Comparison of ENCODE assay signal across 14 cellular contexts in genomic region chr15:57503051-57503702, GRCh38.
DNase-seq lines count a peak whose midpoint lies in the region; ATAC-seq, FAIRE-seq and TF ChIP-seq lines count a peak whose summit lies in the region.
"Had no signal": no experiment of that assay in that cellular context is flagged by ENCODE, and none has a peak within 500 bp of the region (broad histone marks: within the 10 kb centered on the region; RNA-seq: fewer than 3 reads in every experiment).

No MANE protein-coding gene starts in this region.

- H3K4ac ChIP-seq in H1 (replicated peaks; ENCODE audit: insufficient read length, low read depth, low read length) = no peak overlapping the region

- no peak overlapping the region for H4K8ac ChIP-seq in H1 (ENCODE audit: extremely low read depth, insufficient read depth, low read length)

- TF ChIP-seq RAD21 in H1 (IDR thresholded peaks at IDR 0.05 in 1 of 2, conservative IDR thresholded peaks at IDR 0.05 in 1 of 2; ENCODE audit: low read depth in 2 of 2, low read length in 2 of 2) = peak; percentile 58 to 70

- H3K4me3 ChIP-seq in GM12865 (ENCODE audit: low read depth, low read length) = no peak overlapping the region
- H3K4me3 ChIP-seq in Karpas-422 (ENCODE audit: low read length) = no peak overlapping the region
- no peak overlapping the region for H3K4me3 ChIP-seq in H1 (ENCODE audit: extremely low read depth in 1 of 4, insufficient read depth in 2 of 4, low read depth in 3 of 4, low read length in 4 of 4)
- H3K4me3 ChIP-seq: sigmoid colon had no signal

- no peak overlapping the region for H3K4me3 Mint-ChIP-seq in neural crest cell
- H3K4me3 Mint-ChIP-seq: activated CD4-positive, alpha-beta T cell treated with anti-CD3 and anti-CD28 coated beads, Interleukin-2, amount 10 ng/mL, durations not matched to agents 7 days and 5 days; activated naive CD8-positive, alpha-beta T cell treated with anti-CD3 and anti-CD28 coated beads, Interleukin-2, amount 10 ng/mL, durations not matched to agents 7 days and 5 days had no signal

- no peaks in the 10 kb centered on the region for H3K9me3 Mint-ChIP-seq in neural crest cell
- H3K9me3 Mint-ChIP-seq: activated CD4-positive, alpha-beta T cell treated with anti-CD3 and anti-CD28 coated beads, Interleukin-2, amount 10 ng/mL, durations not matched to agents 7 days and 5 days; activated naive CD8-positive, alpha-beta T cell treated with anti-CD3 and anti-CD28 coated beads, Interleukin-2, amount 10 ng/mL, durations not matched to agents 7 days and 5 days had no signal

- no peak overlapping the region for H4K5ac ChIP-seq in H1 (ENCODE audit: insufficient read length, low read depth, low read length)

- H4K20me1 ChIP-seq in Karpas-422 (ENCODE audit: insufficient read depth, low read depth, low read length) (no peaks in the 10 kb centered on the region), H1 (replicated peaks in 1 of 2; ENCODE audit: control insufficient read depth in 1 of 2, insufficient read depth in 2 of 2, low read length in 2 of 2) (peaks cover 4 to 5% of the 10 kb centered on the region in 2 experiments)

- no peak overlapping the region for H3K27ac ChIP-seq in Karpas-422 (ENCODE audit: low read length)
- H3K27ac ChIP-seq in H1 (ENCODE audit: low read depth, low read length) = no peak overlapping the region
- H3K27ac ChIP-seq: epithelial cell of prostate, sigmoid colon had no signal

- DNase-seq in GM12865 (ENCODE audit: low read depth) (peak; percentile 6), Karpas-422 (peak; percentile 71), H1 (ENCODE audit: low read depth in 1 of 2, low spot score in 2 of 2) (peak in 1 of 2 experiments; percentile 66), neural crest cell (ENCODE audit: low read depth, low spot score) (no peak), DMS79 treated with DMSO at 0.1 percent for 48 hours (lab: John Stamatoyannopoulos, UW) (no peak), SK-N-DZ (ENCODE audit: low spot score) (no peak), GF-D8 (lab: John Stamatoyannopoulos, UW) (no peak)
- DNase-seq: activated CD4-positive, alpha-beta T cell treated with anti-CD3 and anti-CD28 coated beads, Interleukin-2, amount 10 ng/mL, durations not matched to agents 7 days and 5 days; activated naive CD8-positive, alpha-beta T cell treated with anti-CD3 and anti-CD28 coated beads, Interleukin-2, amount 10 ng/mL, durations not matched to agents 7 days and 5 days; left ventricle myocardium superior; sigmoid colon had no signal

- no peaks in the 10 kb centered on the region for H3K27me3 Mint-ChIP-seq in neural crest cell (ENCODE audit: low read depth)
- H3K27me3 Mint-ChIP-seq: activated CD4-positive, alpha-beta T cell treated with anti-CD3 and anti-CD28 coated beads, Interleukin-2, amount 10 ng/mL, durations not matched to agents 7 days and 5 days had no signal

- H3K14ac ChIP-seq in H1 (ENCODE audit: insufficient read length) = no peak overlapping the region

- WGBS in H1 (ENCODE audit: extremely low coverage in 1 of 2, insufficient coverage in 1 of 2, insufficient read length in 1 of 2, insufficient replicate concordance in 2 of 2, low coverage in 1 of 2, low lambda C conversion rate in 2 of 2, missing lambda C conversion rate in 1 of 2), 2 experiments = 86% methylated on average over 6 of the region's 6 CpGs; no CpG with 5 or more reads in 1 of the 2 experiments

- H3K79me1 ChIP-seq in H1 (ENCODE audit: low read depth, low read length) = no peaks in the 10 kb centered on the region; the same call in 1 of the 2 replicates

- no peak overlapping the region for H2BK20ac ChIP-seq in H1 (ENCODE audit: low read length)

- H3K9ac ChIP-seq in Karpas-422 (ENCODE audit: low read length) = no peak overlapping the region
- no peak overlapping the region for H3K9ac ChIP-seq in H1 (replicated peaks in 1 of 4; ENCODE audit: extremely low read depth in 1 of 4, low read depth in 3 of 4, low read length in 3 of 4)

- H2AK5ac ChIP-seq in H1 (ENCODE audit: low read depth, low read length) = no peak overlapping the region

- POLR2A ChIA-PET in H1 (lab: Charles Lee; ENCODE audit: partially characterized antibody) = interaction anchor here (1.7 kb wide), 1 partner anchor 46 kb away, joined by 3 read pairs; no protein-coding TSS in a partner anchor

- no peak overlapping the region for H3K23ac ChIP-seq in H1 (ENCODE audit: insufficient read length)

- H3K27ac Mint-ChIP-seq in neural crest cell (ENCODE audit: unreplicated experiment) = no peak overlapping the region
- H3K27ac Mint-ChIP-seq: activated CD4-positive, alpha-beta T cell treated with anti-CD3 and anti-CD28 coated beads, Interleukin-2, amount 10 ng/mL, durations not matched to agents 7 days and 5 days; activated naive CD8-positive, alpha-beta T cell treated with anti-CD3 and anti-CD28 coated beads, Interleukin-2, amount 10 ng/mL, durations not matched to agents 7 days and 5 days had no signal

- no peak overlapping the region for H2BK5ac ChIP-seq in H1 (ENCODE audit: low read depth, low read length)

- H3K36me3 ChIP-seq in Karpas-422 (ENCODE audit: insufficient read depth, low read length) (no peaks in the 10 kb centered on the region), H1 (ENCODE audit: control insufficient read depth in 2 of 4, insufficient read depth in 4 of 4, low read length in 3 of 4) (no peaks in the 10 kb centered on the region)
- H3K36me3 ChIP-seq: sigmoid colon had no signal

- no peaks in the 10 kb centered on the region for H3K9me2 ChIP-seq in Karpas-422 (replicated peaks; ENCODE audit: insufficient read depth, low read length)

- H3K4me2 ChIP-seq in Karpas-422 (ENCODE audit: low read depth, low read length, poor library complexity, severe bottlenecking) = no peak overlapping the region
- no peak overlapping the region for H3K4me2 ChIP-seq in H1 (ENCODE audit: insufficient read depth in 1 of 2, low read depth in 2 of 2, low read length in 2 of 2)

- ATAC-seq in GM19452 (IDR thresholded peaks at IDR 0.05; ENCODE audit: unreplicated experiment) = no peak
- ATAC-seq: left ventricle myocardium superior had no signal

- no peak overlapping the region for H3K56ac ChIP-seq in H1 (replicated peaks; ENCODE audit: insufficient read length, low read depth, low read length)

- TF ChIP-seq POLR2A in H1 (IDR thresholded peaks at IDR 0.05; ENCODE audit: control extremely low read depth in 1 of 2, low read depth in 2 of 2, low read length in 2 of 2) = no peak

- TF ChIP-seq CTCF in GM12865 (IDR thresholded peaks at IDR 0.05; ENCODE audit: insufficient read depth, low read depth, low read length, missing control alignments) (peak; percentile 31), H1 (IDR thresholded peaks at IDR 0.05; ENCODE audit: control extremely low read depth in 1 of 3, insufficient read depth in 1 of 3, low read depth in 1 of 3, low read length in 3 of 3) (peak; percentile 65 to 81 (median 73)), neural crest cell (conservative IDR thresholded peaks at IDR 0.05) (peak; percentile 35)

- H3K18ac ChIP-seq in H1 (ENCODE audit: extremely low read depth, low read length) = no peak overlapping the region

- peaks cover 17% of the 10 kb centered on the region for H3K4me1 Mint-ChIP-seq in neural crest cell
- H3K4me1 Mint-ChIP-seq: activated CD4-positive, alpha-beta T cell treated with anti-CD3 and anti-CD28 coated beads, Interleukin-2, amount 10 ng/mL, durations not matched to agents 7 days and 5 days; activated naive CD8-positive, alpha-beta T cell treated with anti-CD3 and anti-CD28 coated beads, Interleukin-2, amount 10 ng/mL, durations not matched to agents 7 days and 5 days had no signal

- CTCF ChIA-PET in H1 (lab: Charles Lee; ENCODE audit: partially characterized antibody) = interaction anchor here (0.6 to 8.2 kb wide), 32 partner anchors 8 to 566 kb away, joined by 3 to 170 read pairs (median 5); partner anchors contain the start of gene CGNL1

- H3K27me3 ChIP-seq in Karpas-422 (ENCODE audit: low read length) = no peaks in the 10 kb centered on the region
- no peaks in the 10 kb centered on the region for H3K27me3 ChIP-seq in H1 (replicated peaks in 1 of 4; ENCODE audit: control insufficient read depth in 3 of 4, extremely low read depth in 1 of 4, insufficient read depth in 3 of 4, low read length in 3 of 4)
- H3K27me3 ChIP-seq: sigmoid colon had no signal

- H3K9me3 ChIP-seq in Karpas-422 (ENCODE audit: low read length) (no peaks in the 10 kb centered on the region), H1 (ENCODE audit: insufficient read depth in 2 of 2, low read depth in 1 of 2, low read length in 1 of 2) (no peaks in the 10 kb centered on the region)
- H3K9me3 ChIP-seq: sigmoid colon had no signal

- H2BK12ac ChIP-seq in H1 (ENCODE audit: low read depth, low read length) = no peak overlapping the region

- H2AFZ ChIP-seq in Karpas-422 (ENCODE audit: low read length) (no peak overlapping the region), H1 (ENCODE audit: low read length) (no peak overlapping the region)

- H3K79me2 ChIP-seq in Karpas-422 (ENCODE audit: low read length) = no peaks in the 10 kb centered on the region
- H3K79me2 ChIP-seq in H1 (ENCODE audit: control insufficient read depth in 1 of 2, insufficient read depth in 2 of 2, low read length in 2 of 2) = no peaks in the 10 kb centered on the region; a peak in 1 of 4 replicates

- no peak overlapping the region for H4K91ac ChIP-seq in H1 (replicated peaks; ENCODE audit: insufficient read length, low read length)

- H3K4me1 ChIP-seq in Karpas-422 (ENCODE audit: low read length) (no peaks in the 10 kb centered on the region), H1 (replicated peaks in 1 of 4; ENCODE audit: control insufficient read depth in 3 of 4, insufficient read depth in 4 of 4, low read length in 3 of 4) (peaks cover 0 to 5% (median 2%) of the 10 kb centered on the region in 4 experiments)

- H3K36me3 Mint-ChIP-seq in neural crest cell (ENCODE audit: low read depth) = no peaks in the 10 kb centered on the region
- H3K36me3 Mint-ChIP-seq: activated naive CD8-positive, alpha-beta T cell treated with anti-CD3 and anti-CD28 coated beads, Interleukin-2, amount 10 ng/mL, durations not matched to agents 7 days and 5 days had no signal

- H2BK120ac ChIP-seq in H1 (replicated peaks; ENCODE audit: low read depth, low read length) = no peak overlapping the region

- H2BK15ac ChIP-seq in H1 (ENCODE audit: low read length) = no peak overlapping the region

- no peak for TF ChIP-seq EP300 in H1 (IDR thresholded peaks at IDR 0.05; ENCODE audit: borderline replicate concordance in 1 of 2, low read depth in 2 of 2, low read length in 2 of 2)

- H3K23me2 ChIP-seq in H1 (ENCODE audit: low read depth, low read length) = no peaks in the 10 kb centered on the region; the same call in 1 of the 2 replicates

- no peak for FAIRE-seq in H1 (lab: Jason Lieb, UNC)
- FAIRE-seq: RCC 7860 had no signal

TF ChIP-seq in H1, 55 proteins besides CTCF, POLR2A, EP300 and RAD21 (continues in another document):
- TF ChIP-seq YY1 (IDR thresholded peaks at IDR 0.05; ENCODE audit: low read depth, low read length) (no peak), BACH1 (IDR thresholded peaks at IDR 0.05; ENCODE audit: low read length) (no peak), GABPA (IDR thresholded peaks at IDR 0.05; ENCODE audit: borderline replicate concordance, insufficient read depth, low read length) (no peak)

Comparison
In these comparisons a context has a peak if more than half of its experiments do, and no peak if none do; other contexts are left out.
1. DNase-seq: peak in GM12865 (single experiment) and Karpas-422 (single experiment); none in neural crest cell (single experiment), DMS79 treated with DMSO at 0.1 percent for 48 hours (single experiment), SK-N-DZ (single experiment) and GF-D8 (single experiment).
2. Peak in every context shown above with its lines, with median percentiles within 50 percentile points of each other: CTCF ChIP-seq.